In genomic region chr1:101992816-101993575, GRCh38 we compare ENCODE assay signal across 21 cellular contexts. TPM values are rescaled to one million over a fixed set of nuclear protein-coding genes. Genes with fewer than 3 reads are reported as not detected.
"Had no signal": no experiment of that assay in that cellular context is flagged by ENCODE, and none has a peak within 500 bp of the region (broad histone marks: within the 10 kb centered on the region; RNA-seq: fewer than 3 reads in every experiment).

No MANE protein-coding gene starts in this region.

- H3K36me3 ChIP-seq: adrenal gland, neural progenitor cell, right atrium auricular region, vagina, WERI-Rb-1 had no signal

- H3K9ac ChIP-seq: neural progenitor cell had no signal

- DNase-seq: activated CD4-positive, alpha-beta T cell treated with anti-CD3 and anti-CD28 coated beads for 1 hour; activated effector memory CD4-positive, alpha-beta T cell treated with anti-CD3 and anti-CD28 coated beads, Interleukin-2, amount 50 U/mL, for 16 hours; activated naive CD4-positive, alpha-beta T cell treated with anti-CD3 and anti-CD28 coated beads, Interleukin-2, amount 50 U/mL, for 16 hours; activated T-cell treated with anti-CD3 and anti-CD28 coated beads, Interleukin-2, amount 50 U/mL, for 72 hours; adrenal gland; endodermal cell; foreskin fibroblast; stimulated activated CD4-positive, alpha-beta T cell treated with anti-CD3 and anti-CD28 coated beads, Interleukin-15, amount 100 ng/mL, for 24 hours; stimulated activated CD4-positive, alpha-beta T cell treated with anti-CD3 and anti-CD28 coated beads, Interleukin-2, amount 100 ng/mL, for 48 hours; stimulated activated naive CD8-positive, alpha-beta T cell treated with anti-CD3 and anti-CD28 coated beads, Interleukin-15, amount 100 ng/mL, for 72 hours; WERI-Rb-1 had no signal

- H3K9me3 ChIP-seq: adrenal gland, right atrium auricular region, vagina had no signal

- H3K4me3 ChIP-seq: adrenal gland, hepatocyte, neural progenitor cell, right atrium auricular region, skin epidermis, vagina had no signal

- ATAC-seq: activated T-cell treated with anti-CD3 and anti-CD28 coated beads, Interleukin-2, amount 50 U/mL, for 72 hours; stimulated activated naive CD8-positive, alpha-beta T cell treated with anti-CD3 and anti-CD28 coated beads, Interleukin-15, amount 100 ng/mL, for 72 hours had no signal

- H3K27ac ChIP-seq: adrenal gland, epithelial cell of prostate, hepatocyte, neural progenitor cell, right atrium auricular region, skin epidermis, vagina, WERI-Rb-1 had no signal

RNA-seq across cellular contexts. Expression of gene OLFM3, which starts 3.7 kb away (rescaled TPM):
- total RNA-seq: activated CD8-positive, alpha-beta memory T cell treated with anti-CD3 and anti-CD28 coated beads for 36 hours; activated T-cell treated with anti-CD3 and anti-CD28 coated beads, Interleukin-2, amount 50 U/mL, for 72 hours; glomerular endothelial cell; liver; osteoblast; right atrium auricular region had no signal
